In genomic region chr1:163797816-163798215, GRCh38 we compare ENCODE assay signal across 32 cellular contexts.
A peak's percentile ranks its signal among the peaks of the same experiment; 100 is the strongest.
DNase-seq lines count a peak whose midpoint lies in the region; ATAC-seq, FAIRE-seq and TF ChIP-seq lines count a peak whose summit lies in the region.
"Had no signal": no experiment of that assay in that cellular context is flagged by ENCODE, and none has a peak within 500 bp of the region (broad histone marks: within the 10 kb centered on the region; RNA-seq: fewer than 3 reads in every experiment).

No MANE protein-coding gene starts in this region.

- no peak overlapping the region for H3K4me3 ChIP-seq in bronchial epithelial cell (ENCODE audit: low read depth, low read length)
- H3K4me3 ChIP-seq in epithelial cell of esophagus (ENCODE audit: low read length) = no peak overlapping the region
- H3K4me3 ChIP-seq: A549; BLaER1; BLaER1 treated with 17β-estradiol and CSF1 and Interleukin-3, amounts not matched to agents 10 nM and 100 nM had no signal

- no peaks in the 10 kb centered on the region for H3K27me3 ChIP-seq in bronchial epithelial cell (ENCODE audit: control insufficient read depth, insufficient read depth, low read length)
- H3K27me3 ChIP-seq: BE2C; BLaER1; BLaER1 treated with 17β-estradiol and CSF1 and Interleukin-3, amounts not matched to agents 10 nM and 100 nM had no signal

- H3K36me3 Mint-ChIP-seq in activated naive CD4-positive, alpha-beta T cell treated with anti-CD3 and anti-CD28 coated beads for 36 hours (ENCODE audit: low read depth) = no peaks in the 10 kb centered on the region
- H3K36me3 Mint-ChIP-seq: CD14-positive monocyte; CD4-positive, alpha-beta memory T cell; CD4-positive, CD25-positive, alpha-beta regulatory T cell; CD8-positive, alpha-beta memory T cell; CD8-positive, alpha-beta T cell had no signal

- FAIRE-seq in D721Med (lab: Jason Lieb, UNC) (peak; percentile 6), bronchial epithelial cell (lab: Jason Lieb, UNC) (no peak)
- FAIRE-seq: A204.1, A549 had no signal

- H3K4me3 Mint-ChIP-seq in activated naive CD4-positive, alpha-beta T cell treated with anti-CD3 and anti-CD28 coated beads for 36 hours = no peak overlapping the region
- H3K4me3 Mint-ChIP-seq: B cell; CD14-positive monocyte; CD4-positive, alpha-beta memory T cell; CD4-positive, alpha-beta T cell; CD4-positive, CD25-positive, alpha-beta regulatory T cell; CD8-positive, alpha-beta memory T cell; CD8-positive, alpha-beta T cell had no signal

- ATAC-seq in HG02588 (IDR thresholded peaks at IDR 0.05; ENCODE audit: unreplicated experiment) = no peak
- ATAC-seq: A549; CD8-positive, alpha-beta T cell had no signal

- H3K27me3 Mint-ChIP-seq in activated naive CD4-positive, alpha-beta T cell treated with anti-CD3 and anti-CD28 coated beads for 36 hours (ENCODE audit: low read depth) = no peaks in the 10 kb centered on the region
- H3K27me3 Mint-ChIP-seq: B cell; CD4-positive, alpha-beta memory T cell; CD4-positive, alpha-beta T cell; CD4-positive, CD25-positive, alpha-beta regulatory T cell; CD8-positive, alpha-beta memory T cell had no signal

- intact Hi-C loops in activated naive CD4-positive, alpha-beta T cell treated with anti-CD3 and anti-CD28 coated beads for 36 hours (cut with micrococcal nuclease) = no loop called here

- H3K4me1 Mint-ChIP-seq in activated naive CD4-positive, alpha-beta T cell treated with anti-CD3 and anti-CD28 coated beads for 36 hours (ENCODE audit: low read depth) = no peaks in the 10 kb centered on the region
- H3K4me1 Mint-ChIP-seq: B cell; CD14-positive monocyte; CD4-positive, alpha-beta memory T cell; CD4-positive, CD25-positive, alpha-beta regulatory T cell; CD8-positive, alpha-beta memory T cell had no signal

- CTCF ChIA-PET in activated naive CD4-positive, alpha-beta T cell treated with anti-CD3 and anti-CD28 coated beads for 36 hours (lab: Charles Lee) = interaction anchor here (0.6 kb wide), 1 partner anchor 309 kb away, joined by 3 read pairs; no protein-coding TSS in a partner anchor

- no peaks in the 10 kb centered on the region for H3K36me3 ChIP-seq in bronchial epithelial cell (ENCODE audit: control insufficient read depth, insufficient read depth, low read length)
- H3K36me3 ChIP-seq: BE2C; BLaER1; BLaER1 treated with 17β-estradiol and CSF1 and Interleukin-3, amounts not matched to agents 10 nM and 100 nM had no signal

- no peak overlapping the region for H3K27ac Mint-ChIP-seq in activated naive CD4-positive, alpha-beta T cell treated with anti-CD3 and anti-CD28 coated beads for 36 hours
- H3K27ac Mint-ChIP-seq: B cell; CD14-positive monocyte; CD4-positive, alpha-beta memory T cell; CD4-positive, alpha-beta T cell; CD4-positive, CD25-positive, alpha-beta regulatory T cell; CD8-positive, alpha-beta memory T cell; CD8-positive, alpha-beta T cell had no signal

- DNase-seq in D721Med (ENCODE audit: insufficient read length, low spot score) = no peak
- peak; percentile 58 for DNase-seq in bronchial epithelial cell (ENCODE audit: low read depth)
- DNase-seq in epithelial cell of esophagus (ENCODE audit: low read depth) = peak; percentile 51
- DNase-seq in stimulated activated naive CD4-positive, alpha-beta T cell treated with Interleukin-2 at 50 U/mL for 16 hours (lab: John Stamatoyannopoulos, UW) = no peak
- no peak for DNase-seq in activated naive CD4-positive, alpha-beta T cell treated with anti-CD3 and anti-CD28 coated beads for 36 hours
- DNase-seq: 8988T; ACHN; AML-193; BE2C; C1 segment of cervical spinal cord; Caco-2; Calu3; CD4-positive, alpha-beta memory T cell; CD4-positive, alpha-beta T cell; CD4-positive, CD25-positive, alpha-beta regulatory T cell; CD8-positive, alpha-beta memory T cell; CD8-positive, alpha-beta T cell; COR-L47; DMS 273 treated with DMSO at 0.1 percent for 48 hours; DMS153; DMS53; DMS79; DMS79 treated with DMSO at 0.1 percent for 48 hours; DND-41; EL had no signal

- TF ChIP-seq CTCF in D721Med (IDR thresholded peaks at IDR 0.05; ENCODE audit: insufficient read depth, missing control alignments) = no peak
- TF ChIP-seq CTCF in bronchial epithelial cell (IDR thresholded peaks at IDR 0.05; ENCODE audit: insufficient read depth, low read length, severe bottlenecking) = no peak
- no peak for TF ChIP-seq CTCF in epithelial cell of esophagus (IDR thresholded peaks at IDR 0.05; ENCODE audit: insufficient read depth, low read depth, low read length, missing control alignments)

- H3K9me3 Mint-ChIP-seq in activated naive CD4-positive, alpha-beta T cell treated with anti-CD3 and anti-CD28 coated beads for 36 hours = peaks cover 14% of the 10 kb centered on the region

Comparison
In these comparisons a context has a peak if more than half of its experiments do, and no peak if none do; other contexts are left out.
1. DNase-seq: peak in bronchial epithelial cell (single experiment) and epithelial cell of esophagus (single experiment); none in D721Med (single experiment), stimulated activated naive CD4-positive, alpha-beta T cell treated with Interleukin-2 at 50 U/mL for 16 hours (single experiment) and activated naive CD4-positive, alpha-beta T cell treated with anti-CD3 and anti-CD28 coated beads for 36 hours (single experiment).